In the genomic region with DNA sequence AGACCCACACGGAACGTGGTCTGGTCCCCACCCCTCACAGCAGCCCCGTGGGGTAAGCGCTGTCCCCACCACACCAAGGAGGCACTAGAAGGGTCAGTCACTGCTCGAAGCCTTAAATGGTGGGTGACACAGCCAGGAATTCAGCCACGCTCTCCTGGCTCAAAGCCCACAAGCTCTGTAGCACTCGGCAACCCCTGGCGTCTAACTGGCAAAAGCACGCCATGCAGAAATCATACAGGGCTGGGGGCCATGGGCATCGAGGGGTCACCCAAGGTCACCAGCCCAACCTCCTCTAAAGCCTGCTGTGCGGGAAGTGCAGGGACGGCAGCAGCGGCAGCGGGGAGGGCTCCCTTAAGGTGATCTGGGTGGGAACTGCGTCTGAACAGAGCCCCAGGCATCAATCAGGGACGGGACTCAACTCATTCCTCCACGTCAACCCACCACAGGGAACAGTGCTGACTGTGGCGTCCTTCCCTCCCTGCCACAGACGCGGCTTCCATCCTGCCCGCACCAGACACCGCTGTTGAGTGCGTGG, we compare ENCODE assay signal across 19 cellular contexts. TPM values are rescaled to one million over a fixed set of nuclear protein-coding genes. Genes with fewer than 3 reads are reported as not detected.
DNase-seq lines count a peak whose midpoint lies in the region; ATAC-seq and TF ChIP-seq lines count a peak whose summit lies in the region.
"Had no signal": no experiment of that assay in that cellular context is flagged by ENCODE, and none has a peak within 500 bp of the region (broad histone marks: within the 10 kb centered on the region; RNA-seq: fewer than 3 reads in every experiment).

No MANE protein-coding gene starts in this region.

- DNase-seq in DMS79 treated with DMSO at 0.1 percent for 48 hours (lab: John Stamatoyannopoulos, UW) (peak; percentile 20), DMS79 (lab: John Stamatoyannopoulos, UW) (no peak), left ventricle myocardium inferior (no peak), prostate gland (ENCODE audit: low spot score) (no peak), type B pancreatic cell (ENCODE audit: extremely low spot score, unreplicated experiment) (no peak), RWPE1 (ENCODE audit: low spot score) (no peak), transverse colon (no peak)
- no peak for DNase-seq in activated naive CD8-positive, alpha-beta T cell treated with anti-CD3 and anti-CD28 coated beads, Interleukin-2, amount 50 U/mL, for 24 hours
- DNase-seq: activated naive CD8-positive, alpha-beta T cell treated with anti-CD3 and anti-CD28 coated beads, Interleukin-2, amount 10 ng/mL, durations not matched to agents 7 days and 5 days; activated T-cell treated with anti-CD3 and anti-CD28 coated beads, Interleukin-2, amount 50 U/mL, for 4 hours; CD4-positive, alpha-beta T cell; hippocampal formation; left colon; naive B cell; NCI-H1105; stimulated activated naive CD4-positive, alpha-beta T cell treated with Interleukin-2 at 50 U/mL for 16 hours had no signal

- ATAC-seq in activated naive CD8-positive, alpha-beta T cell treated with anti-CD3 and anti-CD28 coated beads, Interleukin-2, amount 50 U/mL, for 24 hours, result no peak
- ATAC-seq: activated T-cell treated with anti-CD3 and anti-CD28 coated beads, Interleukin-2, amount 50 U/mL, for 4 hours had no signal

- CTCF ChIA-PET in RWPE1 (lab: Yijun Ruan, JAX), result interaction anchor here (0.7 kb wide), 1 partner anchor 30 kb away, joined by 4 read pairs; no protein-coding TSS in a partner anchor

- H3K4me3 ChIP-seq in left ventricle myocardium inferior (peak overlapping the region; percentile 22), prostate gland (no peak overlapping the region), transverse colon (no peak overlapping the region)
- H3K4me3 ChIP-seq: K562, SJSA1, smooth muscle cell had no signal

- in situ Hi-C loops in transverse colon (cut with MboI; ENCODE audit: low pct_ligation_motif_present in 1 of 4, low pct_unique_long_range_greater_than_20kb in 1 of 4, low sequenced_read_pairs in 3 of 4), result no loop called here

- TF ChIP-seq EP300 in transverse colon (IDR thresholded peaks at IDR 0.05; ENCODE audit: low read depth), result no peak

- no peak for TF ChIP-seq CTCF in left ventricle myocardium inferior (IDR thresholded peaks at IDR 0.05; ENCODE audit: borderline replicate concordance)
- no peak for TF ChIP-seq CTCF in prostate gland (IDR thresholded peaks at IDR 0.05)
- no peak for TF ChIP-seq CTCF in type B pancreatic cell (conservative IDR thresholded peaks at IDR 0.05)
- TF ChIP-seq CTCF in RWPE1 (conservative IDR thresholded peaks at IDR 0.05; ENCODE audit: low read depth), result no peak
- no peak for TF ChIP-seq CTCF in transverse colon (IDR thresholded peaks at IDR 0.05)

- peaks cover 13% of the 10 kb centered on the region for H3K36me3 ChIP-seq in left ventricle myocardium inferior
- no peaks in the 10 kb centered on the region for H3K36me3 ChIP-seq in prostate gland
- H3K36me3 ChIP-seq in transverse colon, result no peaks in the 10 kb centered on the region
- H3K36me3 ChIP-seq: SJSA1 had no signal

- peak overlapping the region; percentile 54 for H3K4me3 Mint-ChIP-seq in type B pancreatic cell
- no peak overlapping the region for H3K4me3 Mint-ChIP-seq in activated naive CD8-positive, alpha-beta T cell treated with anti-CD3 and anti-CD28 coated beads, Interleukin-2, amount 50 U/mL, for 24 hours
- H3K4me3 Mint-ChIP-seq: activated naive CD8-positive, alpha-beta T cell treated with anti-CD3 and anti-CD28 coated beads, Interleukin-2, amount 10 ng/mL, durations not matched to agents 7 days and 5 days; activated T-cell treated with anti-CD3 and anti-CD28 coated beads, Interleukin-2, amount 50 U/mL, for 4 hours; CD4-positive, alpha-beta T cell; naive B cell had no signal

- H3K27ac Mint-ChIP-seq in type B pancreatic cell, result peak overlapping the region; percentile 64
- H3K27ac Mint-ChIP-seq in activated naive CD8-positive, alpha-beta T cell treated with anti-CD3 and anti-CD28 coated beads, Interleukin-2, amount 50 U/mL, for 24 hours, result no peak overlapping the region
- H3K27ac Mint-ChIP-seq: activated naive CD8-positive, alpha-beta T cell treated with anti-CD3 and anti-CD28 coated beads, Interleukin-2, amount 10 ng/mL, durations not matched to agents 7 days and 5 days; CD4-positive, alpha-beta T cell had no signal

- H3K9me3 Mint-ChIP-seq in type B pancreatic cell, result peaks cover 7% of the 10 kb centered on the region
- no peaks in the 10 kb centered on the region for H3K9me3 Mint-ChIP-seq in activated naive CD8-positive, alpha-beta T cell treated with anti-CD3 and anti-CD28 coated beads, Interleukin-2, amount 50 U/mL, for 24 hours
- H3K9me3 Mint-ChIP-seq: activated naive CD8-positive, alpha-beta T cell treated with anti-CD3 and anti-CD28 coated beads, Interleukin-2, amount 10 ng/mL, durations not matched to agents 7 days and 5 days; activated T-cell treated with anti-CD3 and anti-CD28 coated beads, Interleukin-2, amount 50 U/mL, for 4 hours; CD4-positive, alpha-beta T cell had no signal

- peaks cover 33% of the 10 kb centered on the region for H3K4me1 Mint-ChIP-seq in type B pancreatic cell (ENCODE audit: unreplicated experiment)
- no peaks in the 10 kb centered on the region for H3K4me1 Mint-ChIP-seq in activated naive CD8-positive, alpha-beta T cell treated with anti-CD3 and anti-CD28 coated beads, Interleukin-2, amount 50 U/mL, for 24 hours

- TF ChIP-seq POLR2A in prostate gland (IDR thresholded peaks at IDR 0.05) (no peak), transverse colon (IDR thresholded peaks at IDR 0.05) (no peak)

- H3K27me3 ChIP-seq in left ventricle myocardium inferior (ENCODE audit: low read depth), result no peaks in the 10 kb centered on the region
- no peaks in the 10 kb centered on the region for H3K27me3 ChIP-seq in prostate gland (replicated peaks; ENCODE audit: insufficient read depth)
- no peaks in the 10 kb centered on the region for H3K27me3 ChIP-seq in transverse colon
- H3K27me3 ChIP-seq: SJSA1 had no signal

- WGBS in prostate gland, result 48% methylated on average over 23 of the region's 23 CpGs
- 81% methylated on average over 22 of the region's 23 CpGs; no CpG with 5 or more reads in 1 of the 2 donors for WGBS in transverse colon (ENCODE audit: low coverage in 1 of 2), 2 donors

- intact Hi-C loops in left ventricle myocardium inferior (cut with micrococcal nuclease), result no loop called here
- intact Hi-C loops in prostate gland (cut with DNase I), result no loop called here
- intact Hi-C loops in transverse colon (cut with DNase I; ENCODE audit: low total_unique reads), result no loop called here

- POLR2A ChIA-PET in RWPE1 (lab: Yijun Ruan, JAX; ENCODE audit: low non-redundant PET), result no interaction called here

- peaks cover 18% of the 10 kb centered on the region for H3K36me3 Mint-ChIP-seq in type B pancreatic cell
- peaks cover 9% of the 10 kb centered on the region for H3K36me3 Mint-ChIP-seq in activated naive CD8-positive, alpha-beta T cell treated with anti-CD3 and anti-CD28 coated beads, Interleukin-2, amount 50 U/mL, for 24 hours (ENCODE audit: low read depth)

- peaks cover 17% of the 10 kb centered on the region for H3K4me1 ChIP-seq in left ventricle myocardium inferior
- peaks cover 14% of the 10 kb centered on the region for H3K4me1 ChIP-seq in prostate gland (replicated peaks)
- H3K4me1 ChIP-seq in transverse colon, result peaks cover 0 to 8% (median 3%) of the 10 kb centered on the region in 4 donors
- H3K4me1 ChIP-seq: SJSA1 had no signal

- no peaks in the 10 kb centered on the region for H3K27me3 Mint-ChIP-seq in type B pancreatic cell
- H3K27me3 Mint-ChIP-seq in activated naive CD8-positive, alpha-beta T cell treated with anti-CD3 and anti-CD28 coated beads, Interleukin-2, amount 50 U/mL, for 24 hours, result no peaks in the 10 kb centered on the region
- H3K27me3 Mint-ChIP-seq: activated naive CD8-positive, alpha-beta T cell treated with anti-CD3 and anti-CD28 coated beads, Interleukin-2, amount 10 ng/mL, durations not matched to agents 7 days and 5 days; CD4-positive, alpha-beta T cell; naive B cell had no signal

- H3K27ac ChIP-seq in left ventricle myocardium inferior (replicated peaks) (peak overlapping the region; percentile 16), prostate gland (peak overlapping the region; percentile 26 to 45), RWPE1 (no peak overlapping the region), transverse colon (no peak overlapping the region)
- H3K27ac ChIP-seq: SJSA1 had no signal

- no peaks in the 10 kb centered on the region for H3K9me3 ChIP-seq in left ventricle myocardium inferior (replicated peaks)
- no peaks in the 10 kb centered on the region for H3K9me3 ChIP-seq in prostate gland
- no peaks in the 10 kb centered on the region for H3K9me3 ChIP-seq in transverse colon
- H3K9me3 ChIP-seq: SJSA1 had no signal

RNA-seq across cellular contexts. Expression of gene GPER1, which starts 7.8 kb away (rescaled TPM):
- 3.0 TPM for total RNA-seq in left ventricle myocardium inferior
- total RNA-seq in prostate gland, result 10 to 100 TPM in 1 of 2 donors, 1 to 10 TPM in 1; 7.4 to 11.5 TPM
- total RNA-seq in type B pancreatic cell (ENCODE audit: low replicate concordance), result 2.5 and 5.0 TPM in 2 replicates
- 10 to 100 TPM in 3 of 4 donors, 1 to 10 TPM in 1; 2.2 to 33.7 (median 11.7) TPM for total RNA-seq in transverse colon
- total RNA-seq: CD4-positive, alpha-beta T cell; SJSA1 had no signal

RNA-seq across cellular contexts. Expression of gene GPR146, which starts 51.3 kb away (rescaled TPM):
- total RNA-seq in left ventricle myocardium inferior (29.8 TPM), prostate gland (10 to 100 TPM in 1 of 2 donors, 1 to 10 TPM in 1; 6.1 to 25.9 TPM), type B pancreatic cell (ENCODE audit: low replicate concordance) (1.2 TPM in 2 replicates), transverse colon (10 to 100 TPM in 1 of 4 donors, 1 to 10 TPM in 1, not detected in 2; 9.2 to 14.5 TPM)

Comparison
In these comparisons a context has a peak if more than half of its experiments do, and no peak if none do; other contexts are left out.
1. H3K27ac ChIP-seq: peak in left ventricle myocardium inferior (single experiment) and prostate gland (2 of 2); none in RWPE1 (single experiment) and transverse colon (0 of 4).